ENCODE assay signal across 8 cellular contexts in genomic region chr13:41465215-41465907, GRCh38. TPM values are rescaled to one million over a fixed set of nuclear protein-coding genes. Genes with fewer than 3 reads are reported as not detected.
DNase-seq lines count a peak whose midpoint lies in the region; ATAC-seq and TF ChIP-seq lines count a peak whose summit lies in the region.

No MANE protein-coding gene starts in this region.

- intact Hi-C loops in natural killer cell (cut with micrococcal nuclease), result loop anchor here (1.0 to 2.0 kb wide), 2 partner anchors 8 to 27 kb away; partner anchors contain the start of gene RGCC

- DNase-seq in AG08396 (ENCODE audit: low spot score), result peak; percentile 82
- DNase-seq in activated CD4-positive, CD25-positive, alpha-beta regulatory T cell treated with anti-CD3 and anti-CD28 coated beads, Interleukin-2, amount 50 U/mL, for 16 hours (ENCODE audit: low read depth, low spot score), result peak; percentile 76
- peak; percentile 62 to 91 for DNase-seq in cardiac fibroblast (ENCODE audit: low read depth in 2 of 2)
- DNase-seq in natural killer cell, result peak; percentile 79
- peak; percentile 18 for DNase-seq in superior temporal gyrus (ENCODE audit: extremely low spot score)
- DNase-seq in DMS153 treated with DMSO at 0.1 percent for 48 hours (lab: John Stamatoyannopoulos, UW; ENCODE audit: unreplicated experiment), result no peak

- H3K4me1 Mint-ChIP-seq in natural killer cell, result peaks cover 54 to 56% of the 10 kb centered on the region in 2 donors

- peak overlapping the region; percentile 55 for H3K4me3 Mint-ChIP-seq in natural killer cell

- ATAC-seq in GM19438 (IDR thresholded peaks at IDR 0.05; ENCODE audit: low read depth, unreplicated experiment), result peak; percentile 92
- peak; percentile 78 for ATAC-seq in HG03558 (IDR thresholded peaks at IDR 0.05; ENCODE audit: extremely low read depth, unreplicated experiment)
- ATAC-seq in natural killer cell, result peak; percentile 79 to 91 (median 87)

- no peaks in the 10 kb centered on the region for H3K27me3 Mint-ChIP-seq in natural killer cell (ENCODE audit: low read depth in 2 of 2)

- H3K9me3 Mint-ChIP-seq in natural killer cell, result no peaks in the 10 kb centered on the region

- no peaks in the 10 kb centered on the region for H3K36me3 Mint-ChIP-seq in natural killer cell

- TF ChIP-seq CTCF in cardiac fibroblast (IDR thresholded peaks at IDR 0.05; ENCODE audit: low read depth, low read length) (no peak), natural killer cell (IDR thresholded peaks at IDR 0.05) (no peak)

- no peak overlapping the region for H3K4me3 ChIP-seq in cardiac fibroblast (replicated peaks in 1 of 2; ENCODE audit: low read depth in 2 of 2, low read length in 2 of 2)

- peak overlapping the region; percentile 85 to 95 for H3K27ac Mint-ChIP-seq in natural killer cell

RNA-seq across cellular contexts. Expression of gene RGCC, which starts 8.0 kb away (rescaled TPM):
- 100 to 1,000 TPM in 1 of 3 donors, 10 to 100 TPM in 2; 61.7 to 306 (median 85.4) TPM for total RNA-seq in natural killer cell
